In genomic region chr3:19940643-19941042, GRCh38 we compare ENCODE assay signal across 29 cellular contexts. TPM values are rescaled to one million over a fixed set of nuclear protein-coding genes. Genes with fewer than 3 reads are reported as not detected.
"Had no signal": no experiment of that assay in that cellular context is flagged by ENCODE, and none has a peak within 500 bp of the region (broad histone marks: within the 10 kb centered on the region; RNA-seq: fewer than 3 reads in every experiment).

No MANE protein-coding gene starts in this region.

- H3K9me3 ChIP-seq: ascending aorta had no signal

- H3K36me3 ChIP-seq: ascending aorta had no signal

- FAIRE-seq: TTC549 had no signal

- H3K4me3 ChIP-seq: ascending aorta had no signal

- ATAC-seq: activated CD8-positive, alpha-beta memory T cell treated with anti-CD3 and anti-CD28 coated beads, Interleukin-2, amount 10 ng/mL, durations not matched to agents 7 days and 5 days; activated CD8-positive, alpha-beta T cell treated with anti-CD3 and anti-CD28 coated beads, Interleukin-2, amount 10 ng/mL, durations not matched to agents 7 days and 5 days; activated naive CD8-positive, alpha-beta T cell treated with anti-CD3 and anti-CD28 coated beads, Interleukin-2, amount 50 U/mL, for 24 hours; WTC11 had no signal

- H3K27me3 ChIP-seq: ascending aorta had no signal

- H3K27ac ChIP-seq: ascending aorta, VCaP had no signal

- H3K4me1 ChIP-seq: ascending aorta had no signal

- DNase-seq: activated CD4-positive, alpha-beta memory T cell treated with anti-CD3 and anti-CD28 coated beads, Interleukin-2, amount 10 ng/mL, durations not matched to agents 7 days and 5 days; activated CD4-positive, alpha-beta T cell treated with anti-CD3 and anti-CD28 coated beads for 48 hours; activated CD4-positive, alpha-beta T cell treated with anti-CD3 and anti-CD28 coated beads, Interleukin-2, amount 10 ng/mL, durations not matched to agents 7 days and 5 days; activated CD4-positive, alpha-beta T cell treated with anti-CD3 and anti-CD28 coated beads, Interleukin-2, amount 50 U/mL, for 48 hours; activated CD4-positive, CD25-positive, alpha-beta regulatory T cell; activated CD4-positive, CD25-positive, alpha-beta regulatory T cell treated with anti-CD3 and anti-CD28 coated beads, Interleukin-2, amount 50 U/mL, for 72 hours; activated CD8-positive, alpha-beta memory T cell treated with anti-CD3 and anti-CD28 coated beads for 24 hours; activated CD8-positive, alpha-beta memory T cell treated with anti-CD3 and anti-CD28 coated beads, Interleukin-2, amount 10 ng/mL, durations not matched to agents 7 days and 5 days; activated CD8-positive, alpha-beta memory T cell treated with anti-CD3 and anti-CD28 coated beads, Interleukin-2, amount 50 U/mL, for 48 hours; activated CD8-positive, alpha-beta T cell treated with anti-CD3 and anti-CD28 coated beads, Interleukin-2, amount 10 ng/mL, durations not matched to agents 7 days and 5 days; activated effector memory CD4-positive, alpha-beta T cell treated with Interleukin-2 at 50 U/mL for 16 hours; activated gamma-delta T cell; activated naive CD4-positive, alpha-beta T cell treated with anti-CD3 and anti-CD28 coated beads, Interleukin-2, amount 10 ng/mL, durations not matched to agents 7 days and 5 days; activated naive CD4-positive, alpha-beta T cell treated with Interleukin-2 at 50 U/mL for 16 hours; activated naive CD8-positive, alpha-beta T cell treated with anti-CD3 and anti-CD28 coated beads, Interleukin-2, amount 10 ng/mL, durations not matched to agents 7 days and 5 days; activated naive CD8-positive, alpha-beta T cell treated with anti-CD3 and anti-CD28 coated beads, Interleukin-2, amount 50 U/mL, for 24 hours; activated T-cell treated with anti-CD3 and anti-CD28 coated beads, Interleukin-2, amount 50 U/mL, for 24 hours; activated T-cell treated with anti-CD3 and anti-CD28 coated beads, Interleukin-2, amount 50 U/mL, for 48 hours; amygdala; anterior cingulate cortex; central memory CD4-positive, alpha-beta T cell; SW 1271; T-helper 1 cell; T-helper 2 cell; T-helper 9 cell had no signal

RNA-seq across cellular contexts. Expression of gene EFHB, which starts 6.6 kb away (rescaled TPM):
- total RNA-seq: ascending aorta had no signal
